18 cellular contexts compared by ENCODE assay signal in the genomic region with DNA sequence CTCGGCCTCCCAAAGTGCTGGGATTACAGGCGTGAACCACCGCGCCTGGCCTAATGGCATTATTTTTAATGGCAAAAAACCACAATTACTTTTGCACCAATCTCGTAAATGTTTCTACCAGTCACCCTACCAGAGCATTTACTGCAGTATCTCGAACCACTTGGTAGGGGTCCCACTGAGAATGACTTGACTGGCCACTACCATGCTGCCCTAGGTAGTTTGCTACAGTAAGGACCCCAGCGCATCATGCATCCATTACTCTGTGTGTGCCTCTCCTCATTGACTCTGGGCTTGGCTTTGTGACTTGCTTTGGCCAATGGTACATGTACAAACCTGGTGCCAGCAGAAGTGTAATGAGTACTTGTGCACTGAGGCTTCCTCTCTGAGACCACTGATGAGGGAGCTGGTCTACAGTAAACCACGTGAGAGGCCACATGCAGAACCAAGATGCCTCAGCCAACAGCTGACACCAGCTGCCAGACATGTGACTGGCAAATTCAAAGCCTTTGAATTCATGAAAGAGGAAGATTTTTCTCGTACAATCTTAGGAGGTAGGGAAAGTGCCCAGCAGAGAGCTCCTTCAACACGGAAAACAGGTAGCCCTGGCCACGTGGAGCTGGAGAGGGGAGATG.
DNase-seq lines count a peak whose midpoint lies in the region; ATAC-seq and TF ChIP-seq lines count a peak whose summit lies in the region.
"Had no signal": no experiment of that assay in that cellular context is flagged by ENCODE, and none has a peak within 500 bp of the region (broad histone marks: within the 10 kb centered on the region; RNA-seq: fewer than 3 reads in every experiment).

No MANE protein-coding gene starts in this region.

- H3K4me1 Mint-ChIP-seq in brain, result peaks cover 14% of the 10 kb centered on the region
- H3K4me1 Mint-ChIP-seq: stimulated activated naive B cell treated with anti-CD40 and anti-IgM and Interleukin-4, amounts not matched to agents 10 μg/mL and 1 μg/mL and 100 μg/mL, for 72 hours had no signal

- TF ChIP-seq CTCF in OCI-LY7 (conservative IDR thresholded peaks at IDR 0.05; ENCODE audit: low read length), result no peak
- no peak for TF ChIP-seq CTCF in brain (conservative IDR thresholded peaks at IDR 0.05)
- TF ChIP-seq CTCF in thyroid gland (IDR thresholded peaks at IDR 0.05), result no peak

- TF ChIP-seq POLR2A in thyroid gland (IDR thresholded peaks at IDR 0.05), result no peak

- peak; percentile 63 to 75 for ATAC-seq in activated naive CD4-positive, alpha-beta T cell treated with anti-CD3 and anti-CD28 coated beads, Interleukin-2, amount 50 U/mL, for 72 hours
- ATAC-seq in HG02981 (IDR thresholded peaks at IDR 0.05; ENCODE audit: unreplicated experiment), result no peak
- ATAC-seq: esophagus mucosa had no signal

- no peak overlapping the region for H3K4me3 ChIP-seq in OCI-LY7 (ENCODE audit: low read depth, low read length, poor library complexity, severe bottlenecking)
- no peak overlapping the region for H3K4me3 ChIP-seq in thyroid gland (replicated peaks in 1 of 3)
- H3K4me3 ChIP-seq: lung, sigmoid colon had no signal

- no peaks in the 10 kb centered on the region for H3K36me3 Mint-ChIP-seq in activated naive CD4-positive, alpha-beta T cell treated with anti-CD3 and anti-CD28 coated beads, Interleukin-2, amount 50 U/mL, for 72 hours
- no peaks in the 10 kb centered on the region for H3K36me3 Mint-ChIP-seq in brain
- H3K36me3 Mint-ChIP-seq: stimulated activated naive B cell treated with anti-CD40 and anti-IgM and Interleukin-4, amounts not matched to agents 10 μg/mL and 1 μg/mL and 100 μg/mL, for 72 hours had no signal

- peak in 1 of 2 donors; percentile 6 for DNase-seq in activated naive CD4-positive, alpha-beta T cell treated with anti-CD3 and anti-CD28 coated beads, Interleukin-2, amount 50 U/mL, for 72 hours (ENCODE audit: low spot score in 2 of 2)
- no peak for DNase-seq in activated naive CD4-positive, alpha-beta T cell treated with anti-CD3 and anti-CD28 coated beads, Interleukin-2, amount 50 U/mL, for 16 hours
- DNase-seq in OCI-LY7 (ENCODE audit: low spot score), result peak; percentile 57
- DNase-seq in pons (ENCODE audit: low spot score), result peak; percentile 3
- DNase-seq in HT-29 (ENCODE audit: low spot score), result no peak
- DNase-seq in thyroid gland, result no peak
- DNase-seq: cerebellar nuclear complex; DMS 273 treated with DMSO at 0.1 percent for 48 hours; effector CD8-positive, alpha-beta T cell; KG1; MV-4-11; NCI-H2029; sigmoid colon; stimulated activated naive B cell treated with anti-CD40 and anti-IgM and Interleukin-4, amounts not matched to agents 10 μg/mL and 1 μg/mL and 100 μg/mL, for 72 hours had no signal

- 0 out of 2 replicates have a peak overlapping the region, but pooled peaks have one; percentile 0 for H3K4me2 ChIP-seq in OCI-LY7 (ENCODE audit: low read length)

- no peaks in the 10 kb centered on the region for H3K79me2 ChIP-seq in OCI-LY7 (ENCODE audit: insufficient read depth, low read depth, low read length)

- CTCF ChIA-PET in OCI-LY7 (lab: Charles Lee; ENCODE audit: unreplicated experiment), result interaction anchor here (0.5 to 1.6 kb wide), 3 partner anchors 21 to 800 kb away, joined by 3 to 5 read pairs (median 3); no protein-coding TSS in a partner anchor

- peaks cover 86% of the 10 kb centered on the region for H3K4me1 ChIP-seq in OCI-LY7 (ENCODE audit: insufficient read depth, low read length, poor library complexity, severe bottlenecking)
- peaks cover 0 to 5% of the 10 kb centered on the region in 2 donors for H3K4me1 ChIP-seq in thyroid gland
- H3K4me1 ChIP-seq: sigmoid colon had no signal

- H3K27me3 Mint-ChIP-seq in brain, result no peaks in the 10 kb centered on the region

- H4K20me1 ChIP-seq in OCI-LY7 (ENCODE audit: insufficient read depth, low read length), result no peaks in the 10 kb centered on the region

- peak overlapping the region in 1 of 2 donors; percentile 56 for H3K27ac Mint-ChIP-seq in activated naive CD4-positive, alpha-beta T cell treated with anti-CD3 and anti-CD28 coated beads, Interleukin-2, amount 50 U/mL, for 72 hours
- H3K27ac Mint-ChIP-seq in brain, result peak overlapping the region in 3 of 5 experiments; percentile 10 to 75 (median 28)
- H3K27ac Mint-ChIP-seq: stimulated activated naive B cell treated with anti-CD40 and anti-IgM and Interleukin-4, amounts not matched to agents 10 μg/mL and 1 μg/mL and 100 μg/mL, for 72 hours had no signal

- no peaks in the 10 kb centered on the region for H3K36me3 ChIP-seq in OCI-LY7 (ENCODE audit: insufficient read depth, low read length)
- H3K36me3 ChIP-seq in thyroid gland, result no peaks in the 10 kb centered on the region
- H3K36me3 ChIP-seq: sigmoid colon had no signal

- H3K27ac ChIP-seq in OCI-LY7 (ENCODE audit: low read depth, low read length, poor library complexity, severe bottlenecking) (peak overlapping the region; percentile 29), thyroid gland (no peak overlapping the region)
- H3K27ac ChIP-seq: sigmoid colon had no signal

- peaks cover 0 to 3% of the 10 kb centered on the region in 2 donors for H3K9me3 Mint-ChIP-seq in activated naive CD4-positive, alpha-beta T cell treated with anti-CD3 and anti-CD28 coated beads, Interleukin-2, amount 50 U/mL, for 72 hours
- peaks cover 0 to 22% (median 0%) of the 10 kb centered on the region in 5 experiments for H3K9me3 Mint-ChIP-seq in brain
- H3K9me3 Mint-ChIP-seq: stimulated activated naive B cell treated with anti-CD40 and anti-IgM and Interleukin-4, amounts not matched to agents 10 μg/mL and 1 μg/mL and 100 μg/mL, for 72 hours had no signal

- peak overlapping the region; percentile 64; the same call in 1 of the 2 replicates for H2AFZ ChIP-seq in OCI-LY7 (ENCODE audit: low read length)

- H3K4me3 Mint-ChIP-seq in brain, result no peak overlapping the region
- H3K4me3 Mint-ChIP-seq: stimulated activated naive B cell treated with anti-CD40 and anti-IgM and Interleukin-4, amounts not matched to agents 10 μg/mL and 1 μg/mL and 100 μg/mL, for 72 hours had no signal

- intact Hi-C loops in OCI-LY7 (cut with micrococcal nuclease; ENCODE audit: unreplicated experiment) (loop anchor here (1.0 kb wide), 1 partner anchor 150 kb away; no protein-coding TSS in a partner anchor), thyroid gland (cut with DNase I) (no loop called here)

- 77 to 80% methylated on average over 11 of the region's 11 CpGs for WGBS in thyroid gland, 2 donors

- no peaks in the 10 kb centered on the region for H3K9me2 ChIP-seq in OCI-LY7 (ENCODE audit: insufficient read depth, low read length)

- BruUV-seq in OCI-LY7 (replicated peaks; lab: Mats Ljungman, UMichigan), result no TSS peak

- H3K9me3 ChIP-seq in OCI-LY7 (ENCODE audit: low read length), result peaks cover 3% of the 10 kb centered on the region; the same call in 1 of the 2 replicates
- no peaks in the 10 kb centered on the region for H3K9me3 ChIP-seq in thyroid gland
- H3K9me3 ChIP-seq: sigmoid colon had no signal

- POLR2A ChIA-PET in OCI-LY7 (lab: Charles Lee), result interaction anchor here (0.6 to 1.1 kb wide), 9 partner anchors 10 to 598 kb away, joined by 3 to 4 read pairs (median 3); no protein-coding TSS in a partner anchor

- H3K27me3 ChIP-seq in thyroid gland, result no peaks in the 10 kb centered on the region
- H3K27me3 ChIP-seq: sigmoid colon had no signal

Comparison
In these comparisons a context has a peak if more than half of its experiments do, and no peak if none do; other contexts are left out.
1. DNase-seq: peak in OCI-LY7 (single experiment) and pons (single experiment); none in activated naive CD4-positive, alpha-beta T cell treated with anti-CD3 and anti-CD28 coated beads, Interleukin-2, amount 50 U/mL, for 16 hours (single experiment), HT-29 (single experiment) and thyroid gland (0 of 2).